17 cellular contexts compared by ENCODE assay signal in genomic region chr20:33466303-33466646, GRCh38.
"Had no signal": no experiment of that assay in that cellular context is flagged by ENCODE, and none has a peak within 500 bp of the region (broad histone marks: within the 10 kb centered on the region; RNA-seq: fewer than 3 reads in every experiment).

No MANE protein-coding gene starts in this region.

- H3K4me1 Mint-ChIP-seq: activated naive CD8-positive, alpha-beta T cell treated with anti-CD3 and anti-CD28 coated beads, Interleukin-2, amount 50 U/mL, for 24 hours; central memory CD8-positive, alpha-beta T cell; immature natural killer cell had no signal

- H3K27ac Mint-ChIP-seq: activated CD4-positive, alpha-beta T cell treated with anti-CD3 and anti-CD28 coated beads, Interleukin-2, amount 10 ng/mL, durations not matched to agents 7 days and 5 days; activated CD8-positive, alpha-beta T cell treated with anti-CD3 and anti-CD28 coated beads, Interleukin-2, amount 10 ng/mL, durations not matched to agents 7 days and 5 days; activated naive CD4-positive, alpha-beta T cell treated with anti-CD3 and anti-CD28 coated beads, Interleukin-2, amount 10 ng/mL, durations not matched to agents 7 days and 5 days; activated naive CD8-positive, alpha-beta T cell treated with anti-CD3 and anti-CD28 coated beads, Interleukin-2, amount 50 U/mL, for 24 hours; immature natural killer cell; T-helper 2 cell treated with Interferon-gamma antibody and Interleukin-4, amounts not matched to agents 5 μg/mL and 100 μg/mL, for 36 hours had no signal

- H3K27me3 Mint-ChIP-seq: activated CD4-positive, alpha-beta T cell treated with anti-CD3 and anti-CD28 coated beads, Interleukin-2, amount 10 ng/mL, durations not matched to agents 7 days and 5 days; activated naive CD8-positive, alpha-beta T cell treated with anti-CD3 and anti-CD28 coated beads, Interleukin-2, amount 50 U/mL, for 24 hours; central memory CD8-positive, alpha-beta T cell had no signal

- H3K9me3 Mint-ChIP-seq: activated CD4-positive, alpha-beta T cell treated with anti-CD3 and anti-CD28 coated beads, Interleukin-2, amount 10 ng/mL, durations not matched to agents 7 days and 5 days; activated naive CD4-positive, alpha-beta T cell treated with anti-CD3 and anti-CD28 coated beads, Interleukin-2, amount 10 ng/mL, durations not matched to agents 7 days and 5 days; activated naive CD8-positive, alpha-beta T cell treated with anti-CD3 and anti-CD28 coated beads, Interleukin-2, amount 50 U/mL, for 24 hours; activated T-cell treated with anti-CD3 and anti-CD28 coated beads, Interleukin-2, amount 50 U/mL, for 4 hours; central memory CD8-positive, alpha-beta T cell; immature natural killer cell; T-helper 2 cell treated with Interferon-gamma antibody and Interleukin-4, amounts not matched to agents 5 μg/mL and 100 μg/mL, for 36 hours had no signal

- DNase-seq: activated CD4-positive, alpha-beta T cell treated with anti-CD3 and anti-CD28 coated beads, Interleukin-2, amount 10 ng/mL, durations not matched to agents 7 days and 5 days; activated CD8-positive, alpha-beta T cell treated with anti-CD3 and anti-CD28 coated beads, Interleukin-2, amount 10 ng/mL, durations not matched to agents 7 days and 5 days; activated naive CD4-positive, alpha-beta T cell treated with anti-CD3 and anti-CD28 coated beads, Interleukin-2, amount 10 ng/mL, durations not matched to agents 7 days and 5 days; activated naive CD8-positive, alpha-beta T cell treated with anti-CD3 and anti-CD28 coated beads, Interleukin-2, amount 50 U/mL, for 24 hours; activated T-cell treated with anti-CD3 and anti-CD28 coated beads, Interleukin-2, amount 50 U/mL, for 4 hours; aorta; brain microvascular endothelial cell; effector CD8-positive, alpha-beta T cell; esophagus squamous epithelium; immature natural killer cell; kidney glomerular epithelial cell; left ventricle myocardium superior; right lobe of liver; stimulated activated CD4-positive, alpha-beta T cell treated with anti-CD3 and anti-CD28 coated beads, Interleukin-4, amount 100 ng/mL, for 1 hour had no signal

- ATAC-seq: activated CD8-positive, alpha-beta T cell treated with anti-CD3 and anti-CD28 coated beads, Interleukin-2, amount 10 ng/mL, durations not matched to agents 7 days and 5 days; activated naive CD8-positive, alpha-beta T cell treated with anti-CD3 and anti-CD28 coated beads, Interleukin-2, amount 50 U/mL, for 24 hours; activated T-cell treated with anti-CD3 and anti-CD28 coated beads, Interleukin-2, amount 50 U/mL, for 4 hours; left ventricle myocardium superior; right lobe of liver had no signal

- H3K27ac ChIP-seq: brain microvascular endothelial cell, esophagus squamous epithelium, parathyroid adenoma, right lobe of liver had no signal

- H3K36me3 Mint-ChIP-seq: activated naive CD4-positive, alpha-beta T cell treated with anti-CD3 and anti-CD28 coated beads, Interleukin-2, amount 10 ng/mL, durations not matched to agents 7 days and 5 days; immature natural killer cell had no signal

- H3K4me3 Mint-ChIP-seq: activated CD4-positive, alpha-beta T cell treated with anti-CD3 and anti-CD28 coated beads, Interleukin-2, amount 10 ng/mL, durations not matched to agents 7 days and 5 days; activated CD8-positive, alpha-beta T cell treated with anti-CD3 and anti-CD28 coated beads, Interleukin-2, amount 10 ng/mL, durations not matched to agents 7 days and 5 days; activated naive CD4-positive, alpha-beta T cell treated with anti-CD3 and anti-CD28 coated beads, Interleukin-2, amount 10 ng/mL, durations not matched to agents 7 days and 5 days; activated naive CD8-positive, alpha-beta T cell treated with anti-CD3 and anti-CD28 coated beads, Interleukin-2, amount 50 U/mL, for 24 hours; activated T-cell treated with anti-CD3 and anti-CD28 coated beads, Interleukin-2, amount 50 U/mL, for 4 hours; central memory CD8-positive, alpha-beta T cell; immature natural killer cell; T-helper 2 cell treated with Interferon-gamma antibody and Interleukin-4, amounts not matched to agents 5 μg/mL and 100 μg/mL, for 36 hours had no signal
